Comparison of ENCODE assay signal across 8 cellular contexts in the genomic region with DNA sequence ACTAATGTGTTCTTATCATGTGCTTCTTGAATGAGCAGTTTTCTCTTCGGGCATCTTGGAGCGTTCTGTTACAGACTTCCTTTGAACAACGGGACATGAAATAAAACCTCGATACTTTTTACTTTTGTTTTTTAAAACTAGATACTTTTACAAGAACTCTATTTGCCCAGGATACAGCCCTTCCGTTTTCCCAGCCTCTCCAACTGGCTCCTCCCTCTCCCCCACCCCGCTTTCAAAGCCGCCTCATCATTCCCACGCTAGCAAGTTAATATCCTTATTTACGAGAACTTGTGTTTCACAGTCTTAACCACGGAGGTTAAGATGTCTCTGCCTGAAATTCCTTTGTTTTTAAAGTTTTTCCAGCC. TPM values are rescaled to one million over a fixed set of nuclear protein-coding genes. Genes with fewer than 3 reads are reported as not detected.
A peak's percentile ranks its signal among the peaks of the same experiment; 100 is the strongest.
DNase-seq lines count a peak whose midpoint lies in the region; ATAC-seq and TF ChIP-seq lines count a peak whose summit lies in the region.

No MANE protein-coding gene starts in this region.

- H3K9me3 ChIP-seq in iPS-20b (ENCODE audit: insufficient read depth, low read depth, low read length): no peaks in the 10 kb centered on the region

- H3K4me3 Mint-ChIP-seq in activated T-cell treated with anti-CD3 and anti-CD28 coated beads, Interleukin-2, amount 50 U/mL, for 72 hours: peak overlapping the region; percentile 88 to 93

- no peaks in the 10 kb centered on the region for H3K27me3 ChIP-seq in iPS-20b (ENCODE audit: insufficient read depth, low read length)

- DNase-seq in activated T-cell treated with anti-CD3 and anti-CD28 coated beads, Interleukin-2, amount 50 U/mL, for 72 hours: peak in 1 of 2 donors; percentile 3
- DNase-seq in activated T-cell treated with anti-CD3 and anti-CD28 coated beads for 4 hours (no peak), NCI-H526 (lab: John Stamatoyannopoulos, UW) (peak; percentile 66 to 81), astrocyte of the spinal cord (ENCODE audit: low read depth, low spot score) (peak; percentile 55), smooth muscle cell of the brain vasculature (ENCODE audit: low read depth, low spot score) (peak; percentile 15), NAMALWA (ENCODE audit: low spot score) (no peak)

- H3K9ac ChIP-seq in iPS-20b (ENCODE audit: low read depth, low read length): peak overlapping the region; percentile 19; the same call in 1 of the 2 replicates

- ATAC-seq in activated T-cell treated with anti-CD3 and anti-CD28 coated beads, Interleukin-2, amount 50 U/mL, for 72 hours (replicated peaks in 1 of 2): peak in 1 of 2 donors; percentile 11
- peak; percentile 4 for ATAC-seq in HG02798 (IDR thresholded peaks at IDR 0.05; ENCODE audit: poor library complexity, unreplicated experiment)

- H3K36me3 Mint-ChIP-seq in activated T-cell treated with anti-CD3 and anti-CD28 coated beads, Interleukin-2, amount 50 U/mL, for 72 hours (ENCODE audit: insufficient read depth in 2 of 2): no peaks in the 10 kb centered on the region

- in situ Hi-C loops in astrocyte of the spinal cord (cut with HindIII; ENCODE audit: low sequenced_read_pairs): no loop called here

- peak overlapping the region; percentile 78 for H3K4me3 ChIP-seq in astrocyte of the spinal cord (ENCODE audit: low read depth, low read length)
- peak overlapping the region; percentile 94 for H3K4me3 ChIP-seq in iPS-20b (ENCODE audit: low read length)

- peaks cover 23% of the 10 kb centered on the region for H3K27me3 Mint-ChIP-seq in activated T-cell treated with anti-CD3 and anti-CD28 coated beads, Interleukin-2, amount 50 U/mL, for 72 hours (ENCODE audit: low read depth)

- no peaks in the 10 kb centered on the region for H3K36me3 ChIP-seq in iPS-20b (ENCODE audit: insufficient read depth, low read depth, low read length)

- no peak for TF ChIP-seq CTCF in astrocyte of the spinal cord (IDR thresholded peaks at IDR 0.05; ENCODE audit: low read depth, low read length)

- H3K4me1 ChIP-seq in iPS-20b (ENCODE audit: insufficient read depth, low read length): no peaks in the 10 kb centered on the region

- no peak overlapping the region for H3K27ac ChIP-seq in iPS-20b (ENCODE audit: low read length)

- no peak overlapping the region for H3K27ac Mint-ChIP-seq in activated T-cell treated with anti-CD3 and anti-CD28 coated beads, Interleukin-2, amount 50 U/mL, for 72 hours

- no peaks in the 10 kb centered on the region for H3K9me3 Mint-ChIP-seq in activated T-cell treated with anti-CD3 and anti-CD28 coated beads, Interleukin-2, amount 50 U/mL, for 72 hours

- H3K4me1 Mint-ChIP-seq in activated T-cell treated with anti-CD3 and anti-CD28 coated beads, Interleukin-2, amount 50 U/mL, for 72 hours (ENCODE audit: low read depth): peaks cover 6% of the 10 kb centered on the region

RNA-seq across cellular contexts. Expression of a gene that starts 0.3 kb away (rescaled TPM):
- not detected for total RNA-seq in activated T-cell treated with anti-CD3 and anti-CD28 coated beads, Interleukin-2, amount 50 U/mL, for 72 hours

Comparison
In these comparisons a context has a peak if more than half of its experiments do, and no peak if none do; other contexts are left out.
1. DNase-seq: peak in NCI-H526 (2 of 2), astrocyte of the spinal cord (single experiment) and smooth muscle cell of the brain vasculature (single experiment); none in activated T-cell treated with anti-CD3 and anti-CD28 coated beads for 4 hours (single experiment) and NAMALWA (single experiment).